Comparison of ENCODE assay signal across 9 cellular contexts in the genomic region with DNA sequence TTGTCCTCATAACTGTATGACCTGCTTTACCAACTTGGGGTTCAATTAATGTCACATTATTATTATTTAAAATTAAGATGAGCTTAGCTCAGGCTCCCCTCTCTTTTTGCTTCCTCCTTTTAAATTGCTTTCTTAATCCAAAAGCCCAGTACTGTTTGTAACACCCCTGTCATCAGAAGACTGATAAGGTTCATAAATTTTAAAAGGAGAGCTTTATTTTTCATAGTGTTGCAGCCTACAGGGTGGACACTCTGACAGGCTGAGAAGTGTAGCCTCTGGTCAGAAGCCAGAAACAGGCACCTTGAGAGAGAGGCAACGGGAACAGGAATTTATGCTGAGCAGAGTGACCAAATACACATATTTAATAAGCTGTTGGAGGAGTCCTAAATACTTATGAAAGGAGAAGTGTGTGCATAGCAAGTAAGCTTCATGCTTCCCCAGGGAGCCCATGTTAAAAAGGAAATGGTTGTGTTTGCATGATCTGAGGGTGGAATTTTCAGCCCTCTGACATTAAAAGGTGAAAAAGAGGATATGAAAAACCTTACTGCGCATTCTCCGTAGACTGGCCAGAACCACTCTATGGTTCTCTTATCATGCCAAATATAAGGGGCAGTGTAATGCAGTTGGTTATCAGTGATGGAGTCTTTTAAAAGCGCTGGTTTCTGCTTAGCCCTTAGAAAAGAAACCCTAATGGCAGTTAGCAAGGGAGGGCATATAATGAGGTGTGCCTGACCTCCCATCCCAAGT. TPM values are rescaled to one million over a fixed set of nuclear protein-coding genes. Genes with fewer than 3 reads are reported as not detected.
DNase-seq lines count a peak whose midpoint lies in the region; ATAC-seq and TF ChIP-seq lines count a peak whose summit lies in the region.
"Had no signal": no experiment of that assay in that cellular context is flagged by ENCODE, and none has a peak within 500 bp of the region (broad histone marks: within the 10 kb centered on the region; RNA-seq: fewer than 3 reads in every experiment).

No MANE protein-coding gene starts in this region.

- no peak overlapping the region for H3K4me3 Mint-ChIP-seq in mesothelial cell of epicardium
- H3K4me3 Mint-ChIP-seq: activated naive CD4-positive, alpha-beta T cell treated with anti-CD3 and anti-CD28 coated beads, Interleukin-2, amount 50 U/mL, for 24 hours had no signal

- no peaks in the 10 kb centered on the region for H3K27me3 Mint-ChIP-seq in mesothelial cell of epicardium (ENCODE audit: low read depth)

- peaks cover 5% of the 10 kb centered on the region for H3K36me3 Mint-ChIP-seq in mesothelial cell of epicardium
- H3K36me3 Mint-ChIP-seq: activated naive CD4-positive, alpha-beta T cell treated with anti-CD3 and anti-CD28 coated beads, Interleukin-2, amount 50 U/mL, for 24 hours had no signal

- no peak overlapping the region for H3K27ac Mint-ChIP-seq in mesothelial cell of epicardium
- H3K27ac Mint-ChIP-seq: activated naive CD4-positive, alpha-beta T cell treated with anti-CD3 and anti-CD28 coated beads, Interleukin-2, amount 50 U/mL, for 24 hours had no signal

- H3K4me1 Mint-ChIP-seq in mesothelial cell of epicardium = peaks cover 12% of the 10 kb centered on the region
- H3K4me1 Mint-ChIP-seq: activated naive CD4-positive, alpha-beta T cell treated with anti-CD3 and anti-CD28 coated beads, Interleukin-2, amount 50 U/mL, for 24 hours had no signal

- TF ChIP-seq CTCF in mesothelial cell of epicardium (IDR thresholded peaks at IDR 0.05; ENCODE audit: unreplicated experiment) = no peak

- DNase-seq in fibroblast of peridontal ligament (ENCODE audit: extremely low read depth) (peak; percentile 22), cerebellar nuclear complex (lab: John Stamatoyannopoulos, UW) (no peak), EL (no peak), mesothelial cell of epicardium (ENCODE audit: low spot score in 2 of 2, unreplicated experiment in 2 of 2) (no peak), DMS 273 treated with DMSO at 0.1 percent for 48 hours (lab: John Stamatoyannopoulos, UW) (no peak)

- ATAC-seq in GM18499 (IDR thresholded peaks at IDR 0.05; ENCODE audit: insufficient read depth, unreplicated experiment) = peak; percentile 63
- peak; percentile 92 for ATAC-seq in GM21447 (IDR thresholded peaks at IDR 0.05; ENCODE audit: unreplicated experiment)
- peak; percentile 85 for ATAC-seq in HG03354 (IDR thresholded peaks at IDR 0.05; ENCODE audit: poor library complexity, severe bottlenecking, unreplicated experiment)

- H3K9me3 Mint-ChIP-seq in mesothelial cell of epicardium = peaks cover 25% of the 10 kb centered on the region
- H3K9me3 Mint-ChIP-seq: activated naive CD4-positive, alpha-beta T cell treated with anti-CD3 and anti-CD28 coated beads, Interleukin-2, amount 50 U/mL, for 24 hours had no signal

RNA-seq across cellular contexts. Expression of gene FGGY, which starts 30.5 kb away (rescaled TPM):
- 21.8 to 26.8 TPM (median 26.8 TPM) in 3 replicates for total RNA-seq in mesothelial cell of epicardium
